Comparison of ENCODE assay signal across 16 cellular contexts in the genomic region with DNA sequence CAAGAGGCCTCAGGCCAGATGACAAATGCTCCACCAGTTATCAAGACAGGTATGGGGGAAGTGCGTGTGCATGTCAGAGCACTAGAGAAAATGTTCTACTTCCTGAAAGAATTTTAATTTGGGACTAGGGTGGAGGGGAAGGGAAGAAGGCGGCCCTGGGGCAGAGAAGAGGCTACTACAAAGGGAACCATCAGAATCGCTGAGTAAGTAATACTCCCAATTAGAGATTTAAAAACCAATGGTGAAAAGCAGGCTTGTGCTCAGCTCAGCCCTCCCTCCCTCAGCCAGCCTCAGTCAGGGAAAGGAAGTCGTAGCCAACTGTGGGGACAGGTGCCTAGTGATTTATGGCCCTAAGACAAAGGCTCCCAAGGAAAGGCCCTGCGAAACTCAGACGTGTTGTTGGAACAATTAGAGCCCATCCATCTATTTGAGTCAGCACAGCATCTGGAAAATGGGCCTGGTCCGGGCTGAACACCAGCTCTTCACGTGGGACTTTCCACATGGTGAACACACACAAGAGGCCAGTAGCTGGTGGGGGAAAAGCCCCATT. TPM values are rescaled to one million over a fixed set of nuclear protein-coding genes. Genes with fewer than 3 reads are reported as not detected.
A peak's percentile ranks its signal among the peaks of the same experiment; 100 is the strongest.
DNase-seq lines count a peak whose midpoint lies in the region; ATAC-seq, FAIRE-seq and TF ChIP-seq lines count a peak whose summit lies in the region.
"Had no signal": no experiment of that assay in that cellular context is flagged by ENCODE, and none has a peak within 500 bp of the region (broad histone marks: within the 10 kb centered on the region; RNA-seq: fewer than 3 reads in every experiment).

No MANE protein-coding gene starts in this region.

- WGBS in right cardiac atrium: 77% methylated on average over 8 of the region's 8 CpGs
- WGBS in GM12878 (ENCODE audit: insufficient coverage, insufficient replicate concordance, low lambda C conversion rate, missing lambda C conversion rate): 38% methylated on average over 8 of the region's 8 CpGs

- CTCF ChIA-PET in GM12878 (lab: Yijun Ruan, JAX): interaction anchor here (1.8 kb wide), 1 partner anchor 259 kb away, joined by 6 read pairs; no protein-coding TSS in a partner anchor

- H3K9me3 ChIP-seq in right cardiac atrium (ENCODE audit: control insufficient read depth, low read length) (no peaks in the 10 kb centered on the region), GM12878 (replicated peaks; ENCODE audit: control insufficient read depth, insufficient read depth, low read length) (no peaks in the 10 kb centered on the region)
- H3K9me3 ChIP-seq: SJCRH30 had no signal

- no peak overlapping the region for H3K4me2 ChIP-seq in GM12878 (ENCODE audit: control insufficient read depth, insufficient read depth)

- TF ChIP-seq RAD21 in GM12878 (IDR thresholded peaks at IDR 0.05; ENCODE audit: insufficient read depth, low read depth, low read length): no peak

- no peak overlapping the region for H3K27ac ChIP-seq in right cardiac atrium (ENCODE audit: low read length)
- H3K27ac ChIP-seq in GM12878 (ENCODE audit: control insufficient read depth, insufficient read depth): no peak overlapping the region
- H3K27ac ChIP-seq: SJCRH30 had no signal

- H3K79me2 ChIP-seq in GM12878 (ENCODE audit: control insufficient read depth, insufficient read depth, low read length): no peaks in the 10 kb centered on the region

- RAD21 ChIA-PET in GM12878 (lab: Charles Lee; ENCODE audit: unreplicated experiment): no interaction called here

- no peak for TF ChIP-seq CTCF in GM12878 (IDR thresholded peaks at IDR 0.05 in 2 of 3, conservative IDR thresholded peaks at IDR 0.05 in 1 of 3; ENCODE audit: control insufficient read depth in 2 of 3, extremely low read depth in 1 of 3, insufficient read depth in 1 of 3, low read depth in 3 of 3, low read length in 3 of 3)

- in situ Hi-C loops in GM12878 (cut with MboI): no loop called here

- H3K4me1 ChIP-seq in right cardiac atrium (ENCODE audit: control insufficient read depth, insufficient read depth, low read length): no peaks in the 10 kb centered on the region
- peaks cover 2% of the 10 kb centered on the region; the same call in 1 of the 2 replicates for H3K4me1 ChIP-seq in GM12878 (ENCODE audit: control insufficient read depth, insufficient read depth, low read length)
- H3K4me1 ChIP-seq: SJCRH30 had no signal

- H4K20me1 ChIP-seq in GM12878 (ENCODE audit: control insufficient read depth, insufficient read depth): no peaks in the 10 kb centered on the region

- no peaks in the 10 kb centered on the region for H3K36me3 ChIP-seq in GM12878 (ENCODE audit: control insufficient read depth in 2 of 2, insufficient read depth in 2 of 2, low read length in 1 of 2)
- H3K36me3 ChIP-seq: SJCRH30 had no signal

- H3K9ac ChIP-seq in GM12878 (ENCODE audit: control insufficient read depth, insufficient read depth, low read length): no peak overlapping the region

- no peak for TF ChIP-seq EP300 in GM12878 (IDR thresholded peaks at IDR 0.05; ENCODE audit: borderline replicate concordance in 1 of 2, control insufficient read depth in 1 of 2, low read depth in 2 of 2, low read length in 2 of 2)

- intact Hi-C loops in cardiac septum (cut with DNase I): no loop called here
- intact Hi-C loops in right cardiac atrium (cut with DNase I): no loop called here
- intact Hi-C loops in GM12878 (cut with micrococcal nuclease; ENCODE audit: unreplicated experiment): no loop called here

- SMC1A ChIA-PET in GM12878 (lab: Charles Lee; ENCODE audit: uncharacterized antibody, unreplicated experiment): interaction anchor here (0.7 kb wide), 1 partner anchor 579 kb away, joined by 3 read pairs; no protein-coding TSS in a partner anchor

- H3K27me3 ChIP-seq in right cardiac atrium (ENCODE audit: control insufficient read depth, insufficient read depth): no peaks in the 10 kb centered on the region
- H3K27me3 ChIP-seq in GM12878 (replicated peaks in 1 of 2; ENCODE audit: control insufficient read depth in 2 of 2, insufficient read depth in 2 of 2, low read length in 1 of 2): no peaks in the 10 kb centered on the region

- no peak for FAIRE-seq in GM12878 (lab: Jason Lieb, UNC)
- FAIRE-seq: RCC 7860 had no signal

- no peak overlapping the region for H2AFZ ChIP-seq in GM12878 (ENCODE audit: control insufficient read depth, low read depth, low read length)

- DNase-seq in cardiac septum (ENCODE audit: low spot score): peak; percentile 71
- DNase-seq in right cardiac atrium: no peak
- DNase-seq in GM12878 (ENCODE audit: low read depth, low spot score): no peak
- peak; percentile 66 for DNase-seq in left kidney (ENCODE audit: low read depth, low spot score)
- DNase-seq in stimulated activated naive CD4-positive, alpha-beta T cell treated with Interleukin-2 at 50 U/mL for 16 hours (lab: John Stamatoyannopoulos, UW): no peak
- DNase-seq in GF-D8 (lab: John Stamatoyannopoulos, UW): no peak
- DNase-seq: ACHN; CD4-positive, alpha-beta memory T cell; DND-41; H9; NCI-H1048; NCI-H187; SJCRH30; SW 1271 had no signal

- no TSS peak for BruUV-seq in GM12878 (replicated peaks; lab: Mats Ljungman, UMichigan)

- H3K4me3 ChIP-seq in right cardiac atrium (ENCODE audit: low read length) (no peak overlapping the region), GM12878 (no peak overlapping the region)
- H3K4me3 ChIP-seq: SJCRH30 had no signal

- POLR2A ChIA-PET in GM12878 (lab: Charles Lee): no interaction called here

- no peak for ATAC-seq in right cardiac atrium
- peak; percentile 40; the same call in 2 of the 3 replicates for ATAC-seq in GM12878
- no peak for ATAC-seq in GM21381 (IDR thresholded peaks at IDR 0.05; ENCODE audit: unreplicated experiment)

- TF ChIP-seq POLR2A in GM12878 (IDR thresholded peaks at IDR 0.05; ENCODE audit: low read depth, low read length): no peak

TF ChIP-seq in GM12878, 131 proteins besides CTCF, POLR2A, EP300 and RAD21:
- TF ChIP-seq EED (IDR thresholded peaks at IDR 0.05; ENCODE audit: low read depth) (peak; percentile 33; the same call in 1 of the 2 replicates), NFIC (IDR thresholded peaks at IDR 0.05; ENCODE audit: low read depth, low read length) (no peak)
TF ChIP-seq in GM12878: peak in this region for 1.

RNA-seq across cellular contexts. Expression of a gene that starts 15.0 kb away (rescaled TPM):
- 6.8 TPM for total RNA-seq in cardiac septum
- total RNA-seq in right cardiac atrium: 10 to 100 TPM; 15.1 to 22.8 (median 21.5) TPM
- 6.9 TPM for polyA plus RNA-seq in right cardiac atrium
- 0.17 TPM in 1 of 2 replicates, not detected in the other for total RNA-seq in GM12878 (2013; cell fraction: nucleolus; rRNA removed)
- not detected in 2 replicates for total RNA-seq in GM12878 (2014; rRNA removed)
- not detected in 2 replicates for total RNA-seq in GM12878 (2014; rRNA removed; fragmentation: Illumina TruSeq; extraction: Trizol)
- total RNA-seq in GM12878 (2021): not detected in 2 replicates
- not detected for polyA plus RNA-seq in GM12878 (2011; ENCODE audit: low read depth)
- polyA plus RNA-seq in GM12878 (2011; rRNA removed): 0.01 TPM in 1 of 2 replicates, not detected in the other
- not detected in 2 replicates for polyA plus RNA-seq in GM12878 (2011; cell fraction: cytosol; rRNA removed)
- polyA plus RNA-seq in GM12878 (2011; cell fraction: nucleus; rRNA removed): 0.03 TPM in 1 of 2 replicates, not detected in the other
- polyA plus RNA-seq in GM12878 (2012): 0.03 TPM in 1 of 2 replicates, not detected in the other
- 0.01 TPM in 1 of 2 replicates, not detected in the other for polyA plus RNA-seq in GM12878 (2014; fragmentation: Illumina TruSeq; extraction: Trizol)
- not detected for polyA plus RNA-seq in GM12878 (2014; fragmentation: Nextera tagmentation; extraction: Ambion mirVana)
- not detected in 2 replicates for polyA plus RNA-seq in GM12878 (2014; rRNA removed)
- polyA plus RNA-seq in GM12878 (2016; fragmentation: Nextera tagmentation; extraction: Ambion mirVana): under 1 TPM in 1 of 2 experiments, not detected in 1; 0.08 TPM
- 0.10 TPM in 1 of 2 replicates, not detected in the other for polyA minus RNA-seq in GM12878 (2011; rRNA and poly(A)+ RNA removed)
- not detected in 2 replicates for polyA minus RNA-seq in GM12878 (2011; cell fraction: cytosol; rRNA and poly(A)+ RNA removed)
- polyA minus RNA-seq in GM12878 (2011; cell fraction: nucleus; rRNA and poly(A)+ RNA removed): 0.10 TPM in 1 of 2 replicates, not detected in the other
- total RNA-seq: SJCRH30 had no signal

Comparison
In these comparisons a context has a peak if more than half of its experiments do, and no peak if none do; other contexts are left out.
1. DNase-seq: peak in cardiac septum (single experiment) and left kidney (single experiment); none in right cardiac atrium (0 of 3), GM12878 (single experiment), stimulated activated naive CD4-positive, alpha-beta T cell treated with Interleukin-2 at 50 U/mL for 16 hours (single experiment) and GF-D8 (single experiment).